In the genomic region with DNA sequence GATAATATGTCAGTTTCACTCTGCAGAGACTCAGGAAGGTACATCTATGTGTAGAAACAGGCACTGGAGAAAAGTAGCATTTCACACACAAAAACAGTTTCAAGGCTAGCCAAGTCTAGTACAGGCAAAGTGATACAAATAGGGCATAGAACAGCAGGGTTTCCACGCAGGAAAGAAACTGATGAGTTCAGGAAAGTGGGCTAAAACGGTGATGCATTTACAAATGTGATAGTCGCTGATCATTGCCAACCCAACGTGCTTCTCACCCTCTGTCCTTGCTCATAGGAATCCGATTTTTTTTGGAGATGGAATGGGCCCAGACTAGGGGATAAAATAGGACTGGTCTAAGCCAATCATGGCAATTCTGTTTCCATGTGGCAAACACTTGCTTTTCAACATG, we compare ENCODE assay signal across 26 cellular contexts.
"Had no signal": no experiment of that assay in that cellular context is flagged by ENCODE, and none has a peak within 500 bp of the region (broad histone marks: within the 10 kb centered on the region; RNA-seq: fewer than 3 reads in every experiment).

No MANE protein-coding gene starts in this region.

- H3K9me3 ChIP-seq: ascending aorta, gastrocnemius medialis, heart left ventricle had no signal

- H3K4me1 ChIP-seq: ascending aorta, foreskin keratinocyte had no signal

- H3K36me3 ChIP-seq: ascending aorta, brain microvascular endothelial cell, gastrocnemius medialis, heart left ventricle had no signal

- H3K4me3 ChIP-seq: ascending aorta, coronary artery, dorsolateral prefrontal cortex, gastrocnemius medialis, heart left ventricle had no signal

- H3K27me3 ChIP-seq: ascending aorta, brain microvascular endothelial cell, dorsolateral prefrontal cortex, foreskin keratinocyte, gastrocnemius medialis, heart left ventricle had no signal

- H3K27ac ChIP-seq: ascending aorta, brain microvascular endothelial cell, coronary artery, dorsolateral prefrontal cortex, foreskin keratinocyte, gastrocnemius medialis had no signal

- DNase-seq: activated CD4-positive, alpha-beta memory T cell treated with anti-CD3 and anti-CD28 coated beads, Interleukin-2, amount 10 ng/mL, durations not matched to agents 7 days and 5 days; activated CD4-positive, alpha-beta T cell treated with anti-CD3 and anti-CD28 coated beads for 36 hours; activated CD4-positive, alpha-beta T cell treated with anti-CD3 and anti-CD28 coated beads, Interleukin-2, amount 10 ng/mL, durations not matched to agents 24 days and 14 days; activated CD4-positive, CD25-positive, alpha-beta regulatory T cell; activated CD4-positive, CD25-positive, alpha-beta regulatory T cell treated with anti-CD3 and anti-CD28 coated beads, Interleukin-2, amount 50 U/mL, for 72 hours; activated CD8-positive, alpha-beta memory T cell treated with anti-CD3 and anti-CD28 coated beads, Interleukin-2, amount 50 U/mL, for 48 hours; activated gamma-delta T cell; activated naive CD4-positive, alpha-beta T cell; activated naive CD4-positive, alpha-beta T cell treated with anti-CD3 and anti-CD28 coated beads, Interleukin-2, amount 10 ng/mL, durations not matched to agents 7 days and 5 days; activated naive CD8-positive, alpha-beta T cell treated with anti-CD3 and anti-CD28 coated beads, Interleukin-2, amount 10 ng/mL, durations not matched to agents 7 days and 5 days; activated T-cell treated with anti-CD3 and anti-CD28 coated beads for 4 hours; activated T-cell treated with anti-CD3 and anti-CD28 coated beads, Interleukin-2, amount 50 U/mL, for 24 hours; activated T-cell treated with anti-CD3 and anti-CD28 coated beads, Interleukin-2, amount 50 U/mL, for 72 hours; effector memory CD4-positive, alpha-beta T cell; endodermal cell; foreskin keratinocyte; gastrocnemius medialis; glutamatergic neuron; T-helper 1 cell; T-helper 17 cell; T1000 had no signal
